25 cellular contexts compared by ENCODE assay signal in the genomic region with DNA sequence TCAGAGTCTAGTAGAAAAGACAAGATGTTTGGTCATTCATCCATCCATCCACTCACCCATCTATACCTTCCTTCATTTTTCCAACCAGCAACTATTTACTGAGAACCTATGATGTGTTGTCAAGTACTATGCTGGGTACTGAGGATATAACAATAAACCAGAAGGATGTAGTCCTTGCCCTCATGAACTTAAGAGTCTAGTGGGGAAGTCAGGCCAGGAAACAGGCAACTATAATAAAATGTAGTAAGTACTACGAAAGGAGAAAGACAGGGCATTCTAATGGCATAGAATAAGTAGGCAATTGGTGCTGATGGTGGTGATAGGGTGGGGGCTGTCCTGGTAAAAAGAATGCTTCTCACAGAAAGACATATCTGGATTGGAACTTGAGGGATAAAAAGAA.
"Had no signal": no experiment of that assay in that cellular context is flagged by ENCODE, and none has a peak within 500 bp of the region (broad histone marks: within the 10 kb centered on the region; RNA-seq: fewer than 3 reads in every experiment).

No MANE protein-coding gene starts in this region.

- H3K4me3 ChIP-seq: colonic mucosa, left lung, mucosa of descending colon, pancreas, sigmoid colon, stomach, thyroid gland had no signal

- H3K36me3 Mint-ChIP-seq: mesothelial cell of epicardium; natural killer cell treated with Interleukin-12 subunit alpha and Interleukin-12 subunit beta and Interleukin-15 and Interleukin-18, amount 100 ng/mL, for 72 hours; stimulated activated effector memory CD8-positive, alpha-beta T cell treated with anti-CD3 and anti-CD28 coated beads, Interleukin-12 subunit alpha, Interleukin-12 subunit beta, amount 100 ng/mL, for 72 hours had no signal

- H3K4me1 ChIP-seq: colonic mucosa, left lung, stomach, thyroid gland had no signal

- DNase-seq: colonic mucosa; effector memory CD4-positive, alpha-beta T cell; head of caudate nucleus; left cardiac atrium; left lung; mucosa of descending colon; naive B cell; pancreas; right cardiac atrium; sigmoid colon; stimulated activated CD4-positive, alpha-beta T cell treated with anti-CD3 and anti-CD28 coated beads, Interleukin-2, amount 100 ng/mL, for 24 hours; stimulated activated CD4-positive, alpha-beta T cell treated with anti-CD3 and anti-CD28 coated beads, Interleukin-4, amount 100 ng/mL, for 24 hours; stimulated activated naive CD4-positive, alpha-beta T cell treated with Interleukin-2 at 50 U/mL for 16 hours; stomach; thyroid gland; trophoblast cell had no signal

- H3K27me3 ChIP-seq: colonic mucosa, left lung, neutrophil, pancreas, sigmoid colon, stomach, thyroid gland had no signal

- H3K9me3 ChIP-seq: colonic mucosa, left lung, mucosa of descending colon, neutrophil, pancreas, sigmoid colon, stomach, thyroid gland had no signal

- H3K4me3 Mint-ChIP-seq: dendritic cell treated with granulocyte-macrophage colony-stimulating factor and Interleukin-4, amounts not matched to agents 40 ng/mL and 50 ng/mL, for 4 days; mesothelial cell of epicardium; naive B cell; natural killer cell treated with Interleukin-12 subunit alpha and Interleukin-12 subunit beta and Interleukin-15 and Interleukin-18, amount 100 ng/mL, for 72 hours; neural crest cell; stimulated activated effector memory CD8-positive, alpha-beta T cell treated with anti-CD3 and anti-CD28 coated beads, Interleukin-12 subunit alpha, Interleukin-12 subunit beta, amount 100 ng/mL, for 72 hours had no signal

- H3K9me3 Mint-ChIP-seq: dendritic cell treated with granulocyte-macrophage colony-stimulating factor and Interleukin-4, amounts not matched to agents 40 ng/mL and 50 ng/mL, for 4 days; natural killer cell treated with Interleukin-12 subunit alpha and Interleukin-12 subunit beta and Interleukin-15 and Interleukin-18, amount 100 ng/mL, for 72 hours; neural crest cell; stimulated activated effector memory CD8-positive, alpha-beta T cell treated with anti-CD3 and anti-CD28 coated beads, Interleukin-12 subunit alpha, Interleukin-12 subunit beta, amount 100 ng/mL, for 72 hours had no signal

- H3K27ac Mint-ChIP-seq: dendritic cell treated with granulocyte-macrophage colony-stimulating factor and Interleukin-4, amounts not matched to agents 40 ng/mL and 50 ng/mL, for 4 days; mesothelial cell of epicardium; natural killer cell treated with Interleukin-12 subunit alpha and Interleukin-12 subunit beta and Interleukin-15 and Interleukin-18, amount 100 ng/mL, for 72 hours; stimulated activated effector memory CD8-positive, alpha-beta T cell treated with anti-CD3 and anti-CD28 coated beads, Interleukin-12 subunit alpha, Interleukin-12 subunit beta, amount 100 ng/mL, for 72 hours had no signal

- H3K4me1 Mint-ChIP-seq: stimulated activated effector memory CD8-positive, alpha-beta T cell treated with anti-CD3 and anti-CD28 coated beads, Interleukin-12 subunit alpha, Interleukin-12 subunit beta, amount 100 ng/mL, for 72 hours had no signal

- H3K36me3 ChIP-seq: colonic mucosa, left lung, neutrophil, pancreas, sigmoid colon, stomach, thyroid gland had no signal

- H3K27ac ChIP-seq: colonic mucosa, left lung, neutrophil, pancreas, sigmoid colon, stomach, thyroid gland had no signal

- FAIRE-seq: endometrium, frontal cortex, islet of Langerhans, pancreas had no signal

- ATAC-seq: left cardiac atrium; left lung; mucosa of descending colon; natural killer cell treated with Interleukin-12 subunit alpha and Interleukin-12 subunit beta and Interleukin-15 and Interleukin-18, amount 100 ng/mL, for 72 hours; pancreas; right cardiac atrium; stimulated activated effector memory CD8-positive, alpha-beta T cell treated with anti-CD3 and anti-CD28 coated beads, Interleukin-12 subunit alpha, Interleukin-12 subunit beta, amount 100 ng/mL, for 72 hours had no signal

- H3K27me3 Mint-ChIP-seq: dendritic cell treated with granulocyte-macrophage colony-stimulating factor and Interleukin-4, amounts not matched to agents 40 ng/mL and 50 ng/mL, for 4 days; naive B cell; natural killer cell treated with Interleukin-12 subunit alpha and Interleukin-12 subunit beta and Interleukin-15 and Interleukin-18, amount 100 ng/mL, for 72 hours had no signal
